21 cellular contexts compared by ENCODE assay signal in the genomic region with DNA sequence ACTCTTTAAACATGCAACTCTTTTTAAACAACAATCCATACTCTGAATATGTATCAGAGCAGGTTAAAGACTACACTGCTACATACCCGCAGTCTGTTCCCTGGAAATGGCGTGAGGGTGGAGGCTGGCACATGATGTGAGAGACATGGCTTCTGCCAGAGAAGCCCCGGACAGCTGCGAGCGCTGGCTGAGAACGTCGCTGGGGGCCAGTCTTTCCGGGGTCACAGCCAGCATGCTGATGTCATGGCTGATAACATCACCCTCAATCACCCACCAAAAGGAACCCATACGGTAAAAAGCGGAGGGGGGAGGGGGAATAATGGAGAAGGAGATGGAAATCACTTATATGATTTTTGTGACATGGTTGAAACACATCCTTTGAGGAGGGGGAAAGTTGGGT. TPM values are rescaled to one million over a fixed set of nuclear protein-coding genes. Genes with fewer than 3 reads are reported as not detected.
DNase-seq lines count a peak whose midpoint lies in the region; ATAC-seq, FAIRE-seq and TF ChIP-seq lines count a peak whose summit lies in the region.
"Had no signal": no experiment of that assay in that cellular context is flagged by ENCODE, and none has a peak within 500 bp of the region (broad histone marks: within the 10 kb centered on the region; RNA-seq: fewer than 3 reads in every experiment).

No MANE protein-coding gene starts in this region.

- CTCF ChIA-PET in Caco-2 (lab: Charles Lee) (no interaction called here), K562 (lab: Yijun Ruan, JAX; ENCODE audit: low intra/inter-chr PET ratio) (no interaction called here)

- FAIRE-seq in K562 (lab: Jason Lieb, UNC) = peak; percentile 71
- FAIRE-seq: A204.1 had no signal

- H3K27ac Mint-ChIP-seq in Caco-2 (ENCODE audit: unreplicated experiment) (no peak overlapping the region), CD14-positive monocyte (no peak overlapping the region)
- H3K27ac Mint-ChIP-seq: GM23338 had no signal

- H3K4me3 Mint-ChIP-seq in Caco-2 (ENCODE audit: unreplicated experiment) (no peak overlapping the region), CD14-positive monocyte (no peak overlapping the region)
- H3K4me3 Mint-ChIP-seq: CD8-positive, alpha-beta memory T cell; GM23338 had no signal

- H3K4me1 ChIP-seq in Caco-2 (no peaks in the 10 kb centered on the region), K562 (replicated peaks in 1 of 2; ENCODE audit: control insufficient read depth in 2 of 2, insufficient read depth in 2 of 2, low read length in 2 of 2) (no peaks in the 10 kb centered on the region; a peak in 2 of 5 replicates)
- H3K4me1 ChIP-seq: BLaER1 treated with 17β-estradiol and CSF1 and Interleukin-3, amounts not matched to agents 10 nM and 100 nM had no signal

- no peaks in the 10 kb centered on the region for H3K9me3 Mint-ChIP-seq in Caco-2 (ENCODE audit: unreplicated experiment)
- peaks cover 0 to 2% (median 0%) of the 10 kb centered on the region in 7 donors for H3K9me3 Mint-ChIP-seq in CD14-positive monocyte
- H3K9me3 Mint-ChIP-seq: CD8-positive, alpha-beta memory T cell; GM23338 had no signal

- TF ChIP-seq RAD21 in K562 (CRISPR knock-in tag; conservative IDR thresholded peaks at IDR 0.05 in 1 of 2, IDR thresholded peaks at IDR 0.05 in 1 of 2) = no peak

- H3K27me3 Mint-ChIP-seq in Caco-2 (ENCODE audit: insufficient read depth, unreplicated experiment) (no peaks in the 10 kb centered on the region), CD14-positive monocyte (ENCODE audit: low read depth in 3 of 3) (peaks cover 0 to 4% (median 2%) of the 10 kb centered on the region in 3 donors)

- H3K36me3 Mint-ChIP-seq in Caco-2 (ENCODE audit: insufficient read depth, unreplicated experiment) (peaks cover 71% of the 10 kb centered on the region), CD14-positive monocyte (no peaks in the 10 kb centered on the region)

- no peak for TF ChIP-seq EP300 in K562 (IDR thresholded peaks at IDR 0.05; ENCODE audit: low read length)

- H3K4me3 ChIP-seq in Caco-2 (ENCODE audit: low read depth, low read length) = no peak overlapping the region
- no peak overlapping the region for H3K4me3 ChIP-seq in K562
- H3K4me3 ChIP-seq: BLaER1 treated with 17β-estradiol and CSF1 and Interleukin-3, amounts not matched to agents 10 nM and 100 nM; GM23338 had no signal

- H3K36me3 ChIP-seq in Caco-2 (ENCODE audit: control insufficient read depth, insufficient read depth, low read length) = peaks cover 5% of the 10 kb centered on the region; the same call in 1 of the 2 replicates
- peaks cover 7% of the 10 kb centered on the region; the same call in 1 of the 3 replicates for H3K36me3 ChIP-seq in K562 (ENCODE audit: control insufficient read depth, insufficient read depth, low read length)

- TF ChIP-seq CTCF in Caco-2 (IDR thresholded peaks at IDR 0.05; ENCODE audit: insufficient read depth in 1 of 2, low read depth in 1 of 2, low read length in 1 of 2, severe bottlenecking in 1 of 2, unreplicated experiment in 1 of 2) (no peak), K562 (IDR thresholded peaks at IDR 0.05 in 2 of 3, conservative IDR thresholded peaks at IDR 0.05 in 1 of 3; ENCODE audit: insufficient read depth in 2 of 3, low read depth in 1 of 3, low read length in 3 of 3) (no peak), CD14-positive monocyte (IDR thresholded peaks at IDR 0.05) (no peak)

- POLR2A ChIA-PET in Caco-2 (lab: Charles Lee) (no interaction called here), K562 (lab: Yijun Ruan, JAX) (interaction anchor here (0.6 kb wide), 1 partner anchor 9 kb away, joined by 3 read pairs; no protein-coding TSS in a partner anchor)

- no peak overlapping the region for H3K9ac ChIP-seq in K562 (ENCODE audit: insufficient read depth in 1 of 2, low read depth in 2 of 2, low read length in 2 of 2)
- H3K9ac ChIP-seq: BLaER1 treated with 17β-estradiol and CSF1 and Interleukin-3, amounts not matched to agents 10 nM and 100 nM; SK-N-SH had no signal

- H3K27me3 ChIP-seq in Caco-2 (replicated peaks; ENCODE audit: control insufficient read depth, insufficient read depth, low read length) (no peaks in the 10 kb centered on the region), K562 (ENCODE audit: control insufficient read depth in 2 of 2, insufficient read depth in 2 of 2, low read length in 2 of 2) (peaks cover 0 to 2% of the 10 kb centered on the region in 2 experiments; a peak in 1 of 5 replicates), layer of hippocampus (ENCODE audit: control insufficient read depth, insufficient read depth, low read length) (no peaks in the 10 kb centered on the region)
- H3K27me3 ChIP-seq: BLaER1 treated with 17β-estradiol and CSF1 and Interleukin-3, amounts not matched to agents 10 nM and 100 nM had no signal

- TSS peak; percentile 40 for BruUV-seq in Caco-2 (replicated peaks; lab: Mats Ljungman, UMichigan)
- BruUV-seq in K562 (replicated peaks; lab: Mats Ljungman, UMichigan) = no TSS peak

- WGBS in K562 (ENCODE audit: insufficient coverage, low coverage, missing lambda C conversion rate) = 45% methylated on average over 10 of the region's 10 CpGs

- in situ Hi-C loops in K562 (cut with MboI) = no loop called here

- intact Hi-C loops in Caco-2 (cut with micrococcal nuclease; ENCODE audit: unreplicated experiment) (no loop called here), K562 (cut with micrococcal nuclease) (no loop called here), CD14-positive monocyte (cut with micrococcal nuclease) (no loop called here)

- H2AFZ ChIP-seq in K562 (ENCODE audit: low read depth, low read length) = no peak overlapping the region
- H2AFZ ChIP-seq: GM23338 had no signal

- H3K4me2 ChIP-seq in K562 (ENCODE audit: insufficient read depth, low read length) = no peak overlapping the region
- H3K4me2 ChIP-seq: BLaER1 treated with 17β-estradiol and CSF1 and Interleukin-3, amounts not matched to agents 10 nM and 100 nM; GM23338; SK-N-SH had no signal

- H3K27ac ChIP-seq in K562 (ENCODE audit: extremely low read depth, low read depth, low read length) = no peak overlapping the region
- peak overlapping the region; percentile 23 for H3K27ac ChIP-seq in layer of hippocampus (ENCODE audit: low read depth, low read length)
- H3K27ac ChIP-seq in substantia nigra (ENCODE audit: low read depth, low read length, poor library complexity, severe bottlenecking) = peak overlapping the region; percentile 83
- H3K27ac ChIP-seq: BLaER1 treated with 17β-estradiol and CSF1 and Interleukin-3, amounts not matched to agents 10 nM and 100 nM had no signal

- H3K4me1 Mint-ChIP-seq in Caco-2 (ENCODE audit: low read depth, unreplicated experiment) = no peaks in the 10 kb centered on the region
- no peaks in the 10 kb centered on the region for H3K4me1 Mint-ChIP-seq in CD14-positive monocyte
- H3K4me1 Mint-ChIP-seq: CD8-positive, alpha-beta memory T cell; GM23338 had no signal

- no peak for DNase-seq in Caco-2
- DNase-seq in K562 (ENCODE audit: extremely low read depth in 1 of 4, low spot score in 3 of 4) = no peak
- peak in 30 of 49 donors; percentile 16 to 76 (median 53) for DNase-seq in substantia nigra (lab: John Stamatoyannopoulos, UW)
- no peak for DNase-seq in activated CD4-positive, CD25-positive, alpha-beta regulatory T cell (lab: John Stamatoyannopoulos, UW)
- no peak for DNase-seq in CD14-positive monocyte (ENCODE audit: low spot score)
- DNase-seq: CD8-positive, alpha-beta memory T cell; DMS79 treated with DMSO at 0.1 percent for 48 hours; HCEC 1CT; MM.1S; NCI-H1092 treated with DMSO at 0.1 percent for 48 hours; NCI-H2081; NCI-H2171 treated with DMSO at 0.1 percent for 48 hours; NCI-H446; SHP77 treated with DMSO at 0.1 percent for 48 hours; SK-N-SH had no signal

- TF ChIP-seq POLR2A in K562 (conservative IDR thresholded peaks at IDR 0.05) = no peak

- H3K9me1 ChIP-seq in K562 (ENCODE audit: control insufficient read depth, insufficient read depth, low read length) = no peaks in the 10 kb centered on the region

- no peaks in the 10 kb centered on the region for H4K20me1 ChIP-seq in K562 (replicated peaks; ENCODE audit: control insufficient read depth, insufficient read depth, low read length)
- H4K20me1 ChIP-seq: BLaER1 treated with 17β-estradiol and CSF1 and Interleukin-3, amounts not matched to agents 10 nM and 100 nM had no signal

- no peaks in the 10 kb centered on the region for H3K79me2 ChIP-seq in K562 (ENCODE audit: control insufficient read depth, insufficient read depth, low read length)

- ATAC-seq in K562 (no peak), GM21390 (IDR thresholded peaks at IDR 0.05; ENCODE audit: unreplicated experiment) (no peak), GM18502 (IDR thresholded peaks at IDR 0.05; ENCODE audit: poor library complexity, unreplicated experiment) (no peak)

- H3K9me3 ChIP-seq in Caco-2 (no peaks in the 10 kb centered on the region), K562 (replicated peaks; ENCODE audit: control insufficient read depth, insufficient read depth, low read depth, low read length) (no peaks in the 10 kb centered on the region)
- H3K9me3 ChIP-seq: BLaER1 treated with 17β-estradiol and CSF1 and Interleukin-3, amounts not matched to agents 10 nM and 100 nM; SK-N-SH had no signal

TF ChIP-seq in K562, 482 proteins besides CTCF, POLR2A, EP300 and RAD21:
- TF ChIP-seq NR1H2 (CRISPR knock-in tag; IDR thresholded peaks at IDR 0.05) (no peak), SRSF9 (IDR thresholded peaks at IDR 0.05; ENCODE audit: borderline replicate concordance, low read depth, low read length) (no peak), RB1 (IDR thresholded peaks at IDR 0.05; ENCODE audit: low read depth) (no peak)

RNA-seq across cellular contexts. Expression of a gene that starts 29.2 kb away (rescaled TPM):
- total RNA-seq in Caco-2 (2022) (80.1 and 92.2 TPM in 2 replicates), K562 (2014; rRNA removed) (10.8 and 11.9 TPM in 2 replicates), K562 (2014; rRNA removed; fragmentation: Illumina TruSeq; extraction: Trizol) (7.6 and 7.9 TPM in 2 replicates), K562 (2015; rRNA removed; fragmentation: Illumina TruSeq; extraction: Trizol) (9.5 and 10.2 TPM in 2 replicates), K562 (2021) (13.4 and 15.3 TPM in 2 replicates)
- total RNA-seq in K562 (2011; cell fraction: chromatin; rRNA removed; ENCODE audit: low replicate concordance) = 4.8 and 5.8 TPM in 2 replicates
- total RNA-seq in K562 (2011; cell fraction: nucleolus; rRNA removed) = 4.3 and 4.8 TPM in 2 replicates
- total RNA-seq in K562 (2011; cell fraction: nucleoplasm; rRNA removed) = 5.3 and 6.9 TPM in 2 replicates
- polyA plus RNA-seq in K562 (2011; rRNA removed) (8.6 and 15.1 TPM in 2 replicates), K562 (2014; fragmentation: Illumina TruSeq; extraction: Trizol) (10.7 and 11.2 TPM in 2 replicates), K562 (2014; fragmentation: Nextera tagmentation; extraction: Ambion mirVana) (1 to 10 TPM; 2.0 to 2.2 TPM), K562 (2014; rRNA removed) (10.4 and 13.5 TPM in 2 replicates), CD14-positive monocyte (1 to 10 TPM; 1.6 to 2.7 TPM)
- 10.8 and 13.9 TPM in 2 replicates for polyA plus RNA-seq in K562 (2011; cell fraction: cytosol; rRNA removed)
- polyA plus RNA-seq in K562 (2011; cell fraction: nucleus; rRNA removed) = 5.1 and 6.2 TPM in 2 replicates
- polyA plus RNA-seq in K562 (2012) = 7.7 and 9.1 TPM in 2 replicates
- polyA minus RNA-seq in K562 (2011; rRNA and poly(A)+ RNA removed) = 8.2 and 19.0 TPM in 2 replicates
- 8.6 and 14.5 TPM in 2 replicates for polyA minus RNA-seq in K562 (2011; cell fraction: cytosol; rRNA and poly(A)+ RNA removed)
- 4.8 TPM in 2 replicates for polyA minus RNA-seq in K562 (2011; cell fraction: nucleus; rRNA and poly(A)+ RNA removed)

Comparison
In these comparisons a context has a peak if more than half of its experiments do, and no peak if none do; other contexts are left out.
1. DNase-seq: peak in substantia nigra (30 of 49); none in Caco-2 (0 of 2), K562 (0 of 4), activated CD4-positive, CD25-positive, alpha-beta regulatory T cell (0 of 4) and CD14-positive monocyte (single experiment).